In the genomic region with DNA sequence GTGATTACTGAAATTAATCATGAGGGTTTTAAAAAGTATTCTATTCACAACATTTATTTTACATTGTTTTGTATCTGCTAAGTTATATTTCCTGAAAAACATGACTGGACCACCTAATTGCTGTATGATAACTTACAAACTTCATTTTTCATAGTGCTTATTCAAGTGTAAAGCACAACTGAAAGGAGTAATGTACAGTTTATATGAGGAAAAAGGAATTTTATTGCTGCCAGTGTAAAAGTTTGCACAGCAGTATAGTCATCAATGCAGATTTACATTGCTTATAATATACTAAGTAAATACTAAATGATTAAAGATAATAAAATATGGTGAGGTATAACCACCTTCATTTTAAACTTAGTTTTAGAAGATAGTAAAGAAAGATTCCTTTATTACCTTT, we compare ENCODE assay signal across 10 cellular contexts. TPM values are rescaled to one million over a fixed set of nuclear protein-coding genes. Genes with fewer than 3 reads are reported as not detected.
A peak's percentile ranks its signal among the peaks of the same experiment; 100 is the strongest.
DNase-seq lines count a peak whose midpoint lies in the region; TF ChIP-seq lines count a peak whose summit lies in the region.
"Had no signal": no experiment of that assay in that cellular context is flagged by ENCODE, and none has a peak within 500 bp of the region (broad histone marks: within the 10 kb centered on the region; RNA-seq: fewer than 3 reads in every experiment).

No MANE protein-coding gene starts in this region.

- H2AFZ ChIP-seq in OCI-LY7 (ENCODE audit: low read length) = no peak overlapping the region

- H3K79me2 ChIP-seq in OCI-LY7 (ENCODE audit: insufficient read depth, low read depth, low read length) = peaks cover 91% of the 10 kb centered on the region

- DNase-seq in CD8-positive, alpha-beta memory T cell = no peak
- DNase-seq in OCI-LY7 (ENCODE audit: low spot score) (no peak), endothelial cell (ENCODE audit: low spot score) (no peak), ovary (no peak), lower leg skin (ENCODE audit: low spot score in 2 of 2) (no peak), cerebellar nuclear complex (lab: John Stamatoyannopoulos, UW) (no peak), DMS79 (lab: John Stamatoyannopoulos, UW) (no peak), DMS 273 (lab: John Stamatoyannopoulos, UW; ENCODE audit: unreplicated experiment) (no peak)
- DNase-seq: central memory CD4-positive, alpha-beta T cell; NCI-H2171 treated with DMSO at 0.1 percent for 48 hours had no signal

- TF ChIP-seq POLR2A in ovary (IDR thresholded peaks at IDR 0.05) (no peak), lower leg skin (IDR thresholded peaks at IDR 0.05) (no peak)

- CTCF ChIA-PET in CD8-positive, alpha-beta memory T cell (lab: Charles Lee) = no interaction called here
- CTCF ChIA-PET in OCI-LY7 (lab: Charles Lee; ENCODE audit: unreplicated experiment) = no interaction called here

- peaks cover 0 to 4% of the 10 kb centered on the region in 2 donors for H3K27me3 Mint-ChIP-seq in CD8-positive, alpha-beta memory T cell
- H3K27me3 Mint-ChIP-seq in endothelial cell (ENCODE audit: unreplicated experiment) = peaks cover 8% of the 10 kb centered on the region

- H3K4me3 ChIP-seq in CD8-positive, alpha-beta memory T cell (ENCODE audit: low read length) = no peak overlapping the region
- H3K4me3 ChIP-seq in OCI-LY7 (ENCODE audit: low read depth, low read length, poor library complexity, severe bottlenecking) (peak overlapping the region; percentile 96), ovary (peak overlapping the region; percentile 54), lower leg skin (ENCODE audit: low read depth, poor library complexity, severe bottlenecking) (no peak overlapping the region)

- TF ChIP-seq CTCF in OCI-LY7 (conservative IDR thresholded peaks at IDR 0.05; ENCODE audit: low read length) (no peak), endothelial cell (IDR thresholded peaks at IDR 0.05; ENCODE audit: unreplicated experiment) (no peak), ovary (IDR thresholded peaks at IDR 0.05) (no peak), lower leg skin (IDR thresholded peaks at IDR 0.05) (no peak)

- POLR2A ChIA-PET in CD8-positive, alpha-beta memory T cell (lab: Charles Lee) = no interaction called here
- POLR2A ChIA-PET in OCI-LY7 (lab: Charles Lee) = interaction anchor here (1.1 kb wide), 1 partner anchor 521 kb away, joined by 5 read pairs; no protein-coding TSS in a partner anchor

- intact Hi-C loops in OCI-LY7 (cut with micrococcal nuclease; ENCODE audit: unreplicated experiment) (no loop called here), ovary (cut with DNase I) (no loop called here), lower leg skin (cut with DNase I; ENCODE audit: low total_unique reads) (loop anchor here (10.0 kb wide), 1 partner anchor 517 kb away; no protein-coding TSS in a partner anchor)

- peaks cover 0 to 39% (median 10%) of the 10 kb centered on the region in 3 donors for H3K36me3 Mint-ChIP-seq in CD8-positive, alpha-beta memory T cell
- peaks cover 9% of the 10 kb centered on the region for H3K36me3 Mint-ChIP-seq in endothelial cell (ENCODE audit: low read depth, unreplicated experiment)

- no peaks in the 10 kb centered on the region for H3K9me3 ChIP-seq in CD8-positive, alpha-beta memory T cell (ENCODE audit: low read length)
- H3K9me3 ChIP-seq in OCI-LY7 (ENCODE audit: low read length) (no peaks in the 10 kb centered on the region), ovary (no peaks in the 10 kb centered on the region)

- no peaks in the 10 kb centered on the region for H3K9me2 ChIP-seq in OCI-LY7 (ENCODE audit: insufficient read depth, low read length)

- BruUV-seq in OCI-LY7 (replicated peaks; lab: Mats Ljungman, UMichigan) = no TSS peak

- no peak for TF ChIP-seq EP300 in ovary (IDR thresholded peaks at IDR 0.05)

- peak overlapping the region in 3 of 8 donors; percentile 11 to 69 (median 50) for H3K27ac Mint-ChIP-seq in CD8-positive, alpha-beta memory T cell
- H3K27ac Mint-ChIP-seq in endothelial cell (ENCODE audit: unreplicated experiment) = no peak overlapping the region

- H3K4me1 Mint-ChIP-seq in CD8-positive, alpha-beta memory T cell = peaks cover 59 to 78% (median 76%) of the 10 kb centered on the region in 3 donors
- H3K4me1 Mint-ChIP-seq in endothelial cell (ENCODE audit: unreplicated experiment) = peaks cover 28% of the 10 kb centered on the region

- no peaks in the 10 kb centered on the region for H3K27me3 ChIP-seq in CD8-positive, alpha-beta memory T cell (ENCODE audit: insufficient read depth, low read length, poor library complexity, severe bottlenecking)
- H3K27me3 ChIP-seq in ovary = no peaks in the 10 kb centered on the region

- H3K36me3 ChIP-seq in CD8-positive, alpha-beta memory T cell (ENCODE audit: insufficient read depth, low read length) = no peaks in the 10 kb centered on the region
- peaks cover 77% of the 10 kb centered on the region for H3K36me3 ChIP-seq in OCI-LY7 (ENCODE audit: insufficient read depth, low read length)
- no peaks in the 10 kb centered on the region for H3K36me3 ChIP-seq in ovary

- H4K20me1 ChIP-seq in OCI-LY7 (ENCODE audit: insufficient read depth, low read length) = peaks cover 54% of the 10 kb centered on the region

- H3K4me3 Mint-ChIP-seq in CD8-positive, alpha-beta memory T cell = peak overlapping the region; percentile 83 to 100 (median 97)
- H3K4me3 Mint-ChIP-seq in endothelial cell (ENCODE audit: unreplicated experiment) = peak overlapping the region; percentile 83

- H3K4me2 ChIP-seq in OCI-LY7 (ENCODE audit: low read length) = peak overlapping the region; percentile 89

- no peak overlapping the region for H3K27ac ChIP-seq in CD8-positive, alpha-beta memory T cell (ENCODE audit: low read depth, low read length)
- H3K27ac ChIP-seq in OCI-LY7 (ENCODE audit: low read depth, low read length, poor library complexity, severe bottlenecking) (peak overlapping the region; percentile 94), ovary (no peak overlapping the region)

- peaks cover 32% of the 10 kb centered on the region for H3K4me1 ChIP-seq in CD8-positive, alpha-beta memory T cell (ENCODE audit: insufficient read depth, low read length)
- peaks cover 30% of the 10 kb centered on the region for H3K4me1 ChIP-seq in OCI-LY7 (ENCODE audit: insufficient read depth, low read length, poor library complexity, severe bottlenecking)
- peaks cover 3% of the 10 kb centered on the region for H3K4me1 ChIP-seq in ovary (ENCODE audit: insufficient read depth)

- no peaks in the 10 kb centered on the region for H3K9me3 Mint-ChIP-seq in CD8-positive, alpha-beta memory T cell
- no peaks in the 10 kb centered on the region for H3K9me3 Mint-ChIP-seq in endothelial cell (ENCODE audit: unreplicated experiment)

RNA-seq across cellular contexts. Expression of gene PTEN, which starts 4.0 kb away (rescaled TPM):
- total RNA-seq in CD8-positive, alpha-beta memory T cell = 10 to 100 TPM; 49.5 to 50.6 TPM
- 29.1 TPM for polyA plus RNA-seq in CD8-positive, alpha-beta memory T cell
- 113 and 135 TPM in 2 replicates for total RNA-seq in OCI-LY7 (2014; rRNA removed; shearing (Covaris generic))
- 173 and 176 TPM in 2 replicates for total RNA-seq in OCI-LY7 (2022)
- 71.0 TPM for total RNA-seq in endothelial cell (ENCODE audit: unreplicated experiment)
- 100 to 1,000 TPM in 4 of 7 donors, 10 to 100 TPM in 3; 69.8 to 182 (median 112) TPM for total RNA-seq in ovary
- 10 to 100 TPM; 23.7 to 84.7 TPM for polyA plus RNA-seq in ovary
- 10 to 100 TPM; 54.8 to 87.4 (median 68.8) TPM for total RNA-seq in lower leg skin

RNA-seq across cellular contexts. Expression of gene KLLN, which starts 4.1 kb away (rescaled TPM):
- total RNA-seq in CD8-positive, alpha-beta memory T cell = 1 to 10 TPM in 1 of 2 experiments, under 1 TPM in 1; 0.80 to 1.1 TPM
- 0.39 TPM for polyA plus RNA-seq in CD8-positive, alpha-beta memory T cell
- 2.4 and 3.8 TPM in 2 replicates for total RNA-seq in OCI-LY7 (2014; rRNA removed; shearing (Covaris generic))
- total RNA-seq in OCI-LY7 (2022) = 5.1 and 5.5 TPM in 2 replicates
- total RNA-seq in endothelial cell (ENCODE audit: unreplicated experiment) = 0.74 TPM
- 1 to 10 TPM in 1 of 7 donors, under 1 TPM in 6; 0.33 to 2.0 (median 0.61) TPM for total RNA-seq in ovary
- under 1 TPM; 0.22 to 0.60 TPM for polyA plus RNA-seq in ovary
- under 1 TPM; 0.04 to 0.95 (median 0.40) TPM for total RNA-seq in lower leg skin

RNA-seq across cellular contexts. Expression of gene ATAD1, which starts 49.4 kb away (rescaled TPM):
- total RNA-seq in CD8-positive, alpha-beta memory T cell = 10 to 100 TPM; 60.7 to 62.3 TPM
- polyA plus RNA-seq in CD8-positive, alpha-beta memory T cell = 47.2 TPM
- total RNA-seq in OCI-LY7 (2014; rRNA removed; shearing (Covaris generic)) = 17.7 and 19.6 TPM in 2 replicates
- 44.7 and 47.7 TPM in 2 replicates for total RNA-seq in OCI-LY7 (2022)
- total RNA-seq in endothelial cell (ENCODE audit: unreplicated experiment) = 38.0 TPM
- 10 to 100 TPM; 23.1 to 51.0 (median 39.1) TPM for total RNA-seq in ovary
- polyA plus RNA-seq in ovary = 10 to 100 TPM; 21.5 to 40.7 TPM
- total RNA-seq in lower leg skin = 10 to 100 TPM; 34.2 to 43.2 (median 38.5) TPM

Comparison
In these comparisons a context has a peak if more than half of its experiments do, and no peak if none do; other contexts are left out.
1. H3K4me3 ChIP-seq: peak in OCI-LY7 (single experiment) and ovary (single experiment); none in CD8-positive, alpha-beta memory T cell (single experiment) and lower leg skin (single experiment).